8 cellular contexts compared by ENCODE assay signal in genomic region chr11:88508808-88509581, GRCh38.
DNase-seq lines count a peak whose midpoint lies in the region; ATAC-seq and TF ChIP-seq lines count a peak whose summit lies in the region.

No MANE protein-coding gene starts in this region.

- CTCF ChIA-PET in IMR-90 (lab: Yijun Ruan, JAX) = no interaction called here

- H3K4me1 ChIP-seq in IMR-90 (ENCODE audit: control insufficient read depth, insufficient read depth, low read length) (peaks cover 1% of the 10 kb centered on the region; the same call in 1 of the 2 replicates), mesenchymal stem cell (ENCODE audit: control insufficient read depth, insufficient read depth, low read depth, low read length) (peaks cover 13% of the 10 kb centered on the region), transverse colon (peaks cover 0 to 14% (median 12%) of the 10 kb centered on the region in 4 donors)

- no peaks in the 10 kb centered on the region for H4K20me1 ChIP-seq in IMR-90 (ENCODE audit: insufficient read depth, low read length)

- H3K23ac ChIP-seq in IMR-90 (ENCODE audit: low read depth, low read length) = no peak overlapping the region
- peak overlapping the region; percentile 37 to 48 for H3K23ac ChIP-seq in mesenchymal stem cell (ENCODE audit: low read length in 2 of 2)

- no peak for DNase-seq in IMR-90
- peak; percentile 23 for DNase-seq in choroid plexus epithelial cell (ENCODE audit: low read depth)
- DNase-seq in mesenchymal stem cell = peak; percentile 49
- DNase-seq in transverse colon = peak; percentile 10
- no peak for DNase-seq in HUDEP-2 (lab: John Stamatoyannopoulos, UW; ENCODE audit: unreplicated experiment in 76 of 76)
- DNase-seq in GDM1 (lab: John Stamatoyannopoulos, UW) = no peak
- DNase-seq in amniotic stem cell (lab: John Stamatoyannopoulos, UW) = no peak

- H3K4me2 ChIP-seq in IMR-90 (ENCODE audit: low read depth, low read length) (no peak overlapping the region), mesenchymal stem cell (ENCODE audit: low read length, poor library complexity, severe bottlenecking) (peak overlapping the region; percentile 74)

- POLR2A ChIA-PET in IMR-90 (lab: Charles Lee; ENCODE audit: unreplicated experiment) = no interaction called here

- H2BK5ac ChIP-seq in IMR-90 (ENCODE audit: low read depth, low read length, poor library complexity, severe bottlenecking) (no peak overlapping the region), mesenchymal stem cell (ENCODE audit: low read depth, low read length, poor library complexity, severe bottlenecking) (no peak overlapping the region)

- in situ Hi-C loops in IMR-90 (cut with MboI; ENCODE audit: low sequenced_read_pairs) (no loop called here), transverse colon (cut with MboI; ENCODE audit: low pct_ligation_motif_present in 1 of 4, low pct_unique_long_range_greater_than_20kb in 1 of 4, low sequenced_read_pairs in 3 of 4) (no loop called here)

- H3K14ac ChIP-seq in IMR-90 (replicated peaks; ENCODE audit: low read depth, low read length) (no peak overlapping the region), mesenchymal stem cell (ENCODE audit: low read length in 2 of 2) (peak overlapping the region in 1 of 2 experiments; percentile 77)

- no peak overlapping the region for H2BK20ac ChIP-seq in IMR-90 (ENCODE audit: low read depth, low read length)

- peaks cover 3% of the 10 kb centered on the region; the same call in 1 of the 2 replicates for H3K27me3 ChIP-seq in IMR-90 (ENCODE audit: control insufficient read depth, insufficient read depth, low read length)
- peaks cover 0 to 23% of the 10 kb centered on the region in 2 experiments for H3K27me3 ChIP-seq in mesenchymal stem cell (ENCODE audit: control insufficient read depth in 1 of 2, insufficient read depth in 1 of 2, low read length in 2 of 2)
- H3K27me3 ChIP-seq in transverse colon = peaks cover 55% of the 10 kb centered on the region

- TF ChIP-seq CTCF in IMR-90 (conservative IDR thresholded peaks at IDR 0.05; ENCODE audit: low read depth, low read length) (no peak), choroid plexus epithelial cell (conservative IDR thresholded peaks at IDR 0.05; ENCODE audit: low read depth, low read length) (no peak), transverse colon (IDR thresholded peaks at IDR 0.05) (no peak)

- H2AK5ac ChIP-seq in IMR-90 (ENCODE audit: low read depth, low read length) (no peak overlapping the region), mesenchymal stem cell (ENCODE audit: low read length, severe bottlenecking) (no peak overlapping the region)

- no peaks in the 10 kb centered on the region for H3K9me1 ChIP-seq in IMR-90 (ENCODE audit: insufficient read depth, low read length)

- no peak overlapping the region for H2AK9ac ChIP-seq in IMR-90 (replicated peaks; ENCODE audit: low read depth, low read length, poor library complexity)

- no peaks in the 10 kb centered on the region for H3K79me1 ChIP-seq in IMR-90 (ENCODE audit: low read depth in 1 of 2, low read length in 2 of 2)
- H3K79me1 ChIP-seq in mesenchymal stem cell (replicated peaks; ENCODE audit: low read length, poor library complexity, severe bottlenecking) = peaks cover 3% of the 10 kb centered on the region

- H3K4me3 ChIP-seq in IMR-90 (ENCODE audit: insufficient read depth, low read depth, low read length) = peak overlapping the region; percentile 13; the same call in 1 of the 2 replicates
- H3K4me3 ChIP-seq in choroid plexus epithelial cell (ENCODE audit: low read depth, low read length) = peak overlapping the region; percentile 54
- peak overlapping the region; percentile 67 to 68 for H3K4me3 ChIP-seq in mesenchymal stem cell (ENCODE audit: insufficient read depth in 1 of 2, low read depth in 1 of 2, low read length in 2 of 2)
- H3K4me3 ChIP-seq in transverse colon = peak overlapping the region; percentile 6 to 48 (median 26)

- no peak overlapping the region for H3K27ac ChIP-seq in IMR-90 (ENCODE audit: insufficient read depth, low read length)
- no peak overlapping the region for H3K27ac ChIP-seq in mesenchymal stem cell (ENCODE audit: low read length, poor library complexity, severe bottlenecking)
- no peak overlapping the region for H3K27ac ChIP-seq in transverse colon

- H3K18ac ChIP-seq in IMR-90 (ENCODE audit: low read depth, low read length) (no peak overlapping the region), mesenchymal stem cell (ENCODE audit: low read depth in 1 of 2, low read length in 2 of 2) (peak overlapping the region; percentile 16 to 86)

- H3K9me3 ChIP-seq in IMR-90 (ENCODE audit: control insufficient read depth, insufficient read depth, low read length) (peaks cover 9% of the 10 kb centered on the region; the same call in 1 of the 2 replicates), mesenchymal stem cell (ENCODE audit: control insufficient read depth, low read length) (no peaks in the 10 kb centered on the region), transverse colon (no peaks in the 10 kb centered on the region)

- no peak overlapping the region for H2BK15ac ChIP-seq in IMR-90 (ENCODE audit: low read depth, low read length)
- H2BK15ac ChIP-seq in mesenchymal stem cell (ENCODE audit: low read depth, poor library complexity, severe bottlenecking) = peak overlapping the region; percentile 60

- no peak for TF ChIP-seq RAD21 in IMR-90 (IDR thresholded peaks at IDR 0.05; ENCODE audit: low read length)

- TF ChIP-seq POLR2A in IMR-90 (IDR thresholded peaks at IDR 0.05; ENCODE audit: low read depth, low read length) (no peak), transverse colon (IDR thresholded peaks at IDR 0.05) (no peak)

- H4K8ac ChIP-seq in IMR-90 (ENCODE audit: low read depth in 2 of 2, low read length in 2 of 2) (no peak overlapping the region), mesenchymal stem cell (ENCODE audit: low read length) (peak overlapping the region; percentile 93)

- H4K5ac ChIP-seq in IMR-90 (ENCODE audit: low read depth, low read length) = no peak overlapping the region; the same call in 1 of the 2 replicates

- no peak for TF ChIP-seq EP300 in transverse colon (IDR thresholded peaks at IDR 0.05; ENCODE audit: low read depth)

- H2AFZ ChIP-seq in IMR-90 (replicated peaks; ENCODE audit: low read length, poor library complexity) = peak overlapping the region; percentile 74
- H2AFZ ChIP-seq in mesenchymal stem cell (ENCODE audit: low read depth, low read length) = peak overlapping the region; percentile 83

- BruUV-seq in IMR-90 (replicated peaks; lab: Mats Ljungman, UMichigan) = no TSS peak

- peak; percentile 67 for ATAC-seq in GM18498 (IDR thresholded peaks at IDR 0.05; ENCODE audit: unreplicated experiment)
- no peak for ATAC-seq in IMR-90 (ENCODE audit: low read depth)

- H2BK12ac ChIP-seq in mesenchymal stem cell (ENCODE audit: low read length in 2 of 2) = peak overlapping the region; percentile 82 to 88

- dilution Hi-C loops in IMR-90 (cut with HindIII; ENCODE audit: low sequenced_read_pairs, unreplicated experiment) = no loop called here

- H4K91ac ChIP-seq in IMR-90 (ENCODE audit: insufficient read depth, low read depth, low read length) (no peak overlapping the region; the same call in 1 of the 2 replicates), mesenchymal stem cell (ENCODE audit: low read length) (peak overlapping the region; percentile 25)

- H3K4ac ChIP-seq in IMR-90 (ENCODE audit: low read depth, low read length) (no peak overlapping the region), mesenchymal stem cell (ENCODE audit: low read depth in 1 of 2, low read length in 2 of 2) (peak overlapping the region; percentile 46 to 73)

- H3K36me3 ChIP-seq in IMR-90 (ENCODE audit: control insufficient read depth, insufficient read depth, low read length) = no peaks in the 10 kb centered on the region
- no peaks in the 10 kb centered on the region for H3K36me3 ChIP-seq in mesenchymal stem cell (ENCODE audit: control insufficient read depth in 1 of 2, insufficient read depth in 2 of 2, low read depth in 1 of 2, low read length in 2 of 2)
- no peaks in the 10 kb centered on the region for H3K36me3 ChIP-seq in transverse colon

- H3K56ac ChIP-seq in IMR-90 (ENCODE audit: extremely low read depth, insufficient read depth, low read length) = no peak overlapping the region

- WGBS in IMR-90 (ENCODE audit: extremely low coverage in 2 of 2, insufficient read length in 1 of 2), 2 experiments = 39% methylated on average over 43 of the region's 78 CpGs; no CpG with 5 or more reads in 1 of the 2 experiments
- 2% methylated on average over 76 of the region's 78 CpGs for WGBS in mesenchymal stem cell
- 10 to 19% methylated on average over 2 to 66 of the region's 78 CpGs for WGBS in transverse colon (ENCODE audit: low coverage in 1 of 2), 2 donors

- intact Hi-C loops in IMR-90 (cut with micrococcal nuclease) (no loop called here), transverse colon (cut with DNase I; ENCODE audit: low total_unique reads) (no loop called here)

- peak overlapping the region; percentile 40 for H2BK120ac ChIP-seq in IMR-90 (ENCODE audit: low read depth, low read length)
- H2BK120ac ChIP-seq in mesenchymal stem cell (ENCODE audit: low read depth, low read length) = peak overlapping the region; percentile 52

- H3K9ac ChIP-seq in IMR-90 (ENCODE audit: low read depth, low read length) (no peak overlapping the region), mesenchymal stem cell (ENCODE audit: low read length) (no peak overlapping the region)

TF ChIP-seq in IMR-90, 13 proteins besides CTCF, POLR2A, EP300 and RAD21 (continues in another document):
- TF ChIP-seq RFX5 (IDR thresholded peaks at IDR 0.05; ENCODE audit: low read depth, low read length) = no peak
- TF ChIP-seq MXI1 (IDR thresholded peaks at IDR 0.05; ENCODE audit: borderline replicate concordance, low read depth, low read length) = no peak
- no peak for TF ChIP-seq RCOR1 (IDR thresholded peaks at IDR 0.05; ENCODE audit: insufficient replicate concordance, low read length)
- no peak for TF ChIP-seq ELK1 (IDR thresholded peaks at IDR 0.05; ENCODE audit: borderline replicate concordance, low read depth, low read length)
- TF ChIP-seq USF2 (IDR thresholded peaks at IDR 0.05; ENCODE audit: low read depth, low read length) = no peak
- no peak for TF ChIP-seq BHLHE40 (IDR thresholded peaks at IDR 0.05; ENCODE audit: low read depth, low read length)

Comparison
In these comparisons a context has a peak if more than half of its experiments do, and no peak if none do; other contexts are left out.
1. DNase-seq: peak in choroid plexus epithelial cell (single experiment), mesenchymal stem cell (single experiment) and transverse colon (single experiment); none in IMR-90 (single experiment), HUDEP-2 (0 of 76), GDM1 (single experiment) and amniotic stem cell (single experiment).
2. H3K4me3 ChIP-seq: peak in every context shown above with its lines; median percentile 68 in mesenchymal stem cell; 54 in choroid plexus epithelial cell; 26 in transverse colon; 13 in IMR-90.